In the genomic region with DNA sequence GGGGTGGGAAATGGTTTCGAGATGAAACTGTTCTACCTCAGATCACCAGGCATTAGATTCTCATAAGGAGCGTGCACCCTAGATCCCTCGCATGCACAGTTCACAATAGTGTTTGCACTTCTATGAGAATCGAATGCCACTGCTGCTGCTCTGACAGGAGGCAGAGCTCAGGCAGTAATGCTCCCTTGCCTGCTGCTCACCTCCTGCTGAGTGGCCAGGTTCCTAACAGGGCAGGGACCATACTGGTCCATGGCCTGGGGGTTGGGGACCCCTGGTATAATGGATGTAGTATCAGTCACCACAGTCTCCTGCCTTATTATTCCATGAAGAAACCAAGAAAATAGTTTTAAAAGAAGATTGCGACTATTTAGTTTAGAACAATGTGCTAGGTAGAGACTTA, we compare ENCODE assay signal across 1 cellular context.
TF ChIP-seq lines count a peak whose summit lies in the region.

No MANE protein-coding gene starts in this region.

TF ChIP-seq in WTC11, 78 proteins besides CTCF, POLR2A, EP300 and RAD21 (continued from another document):
- TF ChIP-seq, protein P1, sequence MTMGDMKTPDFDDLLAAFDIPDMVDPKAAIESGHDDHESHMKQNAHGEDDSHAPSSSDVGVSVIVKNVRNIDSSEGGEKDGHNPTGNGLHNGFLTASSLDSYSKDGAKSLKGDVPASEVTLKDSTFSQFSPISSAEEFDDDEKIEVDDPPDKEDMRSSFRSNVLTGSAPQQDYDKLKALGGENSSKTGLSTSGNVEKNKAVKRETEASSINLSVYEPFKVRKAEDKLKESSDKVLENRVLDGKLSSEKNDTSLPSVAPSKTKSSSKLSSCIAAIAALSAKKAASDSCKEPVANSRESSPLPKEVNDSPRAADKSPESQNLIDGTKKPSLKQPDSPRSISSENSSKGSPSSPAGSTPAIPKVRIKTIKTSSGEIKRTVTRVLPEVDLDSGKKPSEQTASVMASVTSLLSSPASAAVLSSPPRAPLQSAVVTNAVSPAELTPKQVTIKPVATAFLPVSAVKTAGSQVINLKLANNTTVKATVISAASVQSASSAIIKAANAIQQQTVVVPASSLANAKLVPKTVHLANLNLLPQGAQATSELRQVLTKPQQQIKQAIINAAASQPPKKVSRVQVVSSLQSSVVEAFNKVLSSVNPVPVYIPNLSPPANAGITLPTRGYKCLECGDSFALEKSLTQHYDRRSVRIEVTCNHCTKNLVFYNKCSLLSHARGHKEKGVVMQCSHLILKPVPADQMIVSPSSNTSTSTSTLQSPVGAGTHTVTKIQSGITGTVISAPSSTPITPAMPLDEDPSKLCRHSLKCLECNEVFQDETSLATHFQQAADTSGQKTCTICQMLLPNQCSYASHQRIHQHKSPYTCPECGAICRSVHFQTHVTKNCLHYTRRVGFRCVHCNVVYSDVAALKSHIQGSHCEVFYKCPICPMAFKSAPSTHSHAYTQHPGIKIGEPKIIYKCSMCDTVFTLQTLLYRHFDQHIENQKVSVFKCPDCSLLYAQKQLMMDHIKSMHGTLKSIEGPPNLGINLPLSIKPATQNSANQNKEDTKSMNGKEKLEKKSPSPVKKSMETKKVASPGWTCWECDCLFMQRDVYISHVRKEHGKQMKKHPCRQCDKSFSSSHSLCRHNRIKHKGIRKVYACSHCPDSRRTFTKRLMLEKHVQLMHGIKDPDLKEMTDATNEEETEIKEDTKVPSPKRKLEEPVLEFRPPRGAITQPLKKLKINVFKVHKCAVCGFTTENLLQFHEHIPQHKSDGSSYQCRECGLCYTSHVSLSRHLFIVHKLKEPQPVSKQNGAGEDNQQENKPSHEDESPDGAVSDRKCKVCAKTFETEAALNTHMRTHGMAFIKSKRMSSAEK (CRISPR knock-in tag; IDR thresholded peaks at IDR 0.05; ENCODE audit: borderline replicate concordance), result no peak
- TF ChIP-seq NFE2L1 (CRISPR knock-in tag; IDR thresholded peaks at IDR 0.05), result no peak
TF ChIP-seq in WTC11: peak in this region for 0.
